ENCODE assay signal across 8 cellular contexts in the genomic region with DNA sequence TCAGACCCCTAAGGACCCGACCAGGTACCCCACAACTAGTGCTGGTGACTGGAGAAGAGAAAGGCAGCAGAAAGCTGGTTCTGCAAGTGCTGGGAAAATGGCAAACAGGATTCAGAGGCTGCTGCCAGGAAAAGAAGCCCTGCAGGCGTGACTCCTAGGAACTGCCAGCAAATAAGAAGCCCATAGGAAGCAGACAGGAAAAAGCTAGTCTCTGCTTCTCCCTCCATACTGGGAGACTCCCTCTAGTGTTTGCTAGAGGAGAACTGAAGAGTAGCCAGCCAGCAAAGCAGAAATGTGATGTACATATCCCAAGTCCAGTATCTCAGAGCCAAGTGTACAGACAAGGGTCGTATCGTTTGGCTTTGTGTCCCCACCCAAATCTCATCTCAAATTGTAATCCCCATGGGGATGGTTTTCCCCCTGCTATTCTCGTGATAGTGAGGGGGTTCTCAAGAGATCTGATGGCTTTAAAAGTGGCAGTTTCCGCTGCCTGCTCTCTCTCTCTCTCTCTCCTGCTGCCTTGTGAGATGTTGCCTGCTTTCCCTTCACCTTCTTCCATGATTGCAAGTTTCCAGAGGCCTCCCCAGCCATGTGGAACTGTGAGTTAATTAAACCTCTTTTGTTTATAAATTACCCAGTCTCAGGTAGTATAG. TPM values are rescaled to one million over a fixed set of nuclear protein-coding genes. Genes with fewer than 3 reads are reported as not detected.
A peak's percentile ranks its signal among the peaks of the same experiment; 100 is the strongest.
DNase-seq lines count a peak whose midpoint lies in the region; ATAC-seq and TF ChIP-seq lines count a peak whose summit lies in the region.

No MANE protein-coding gene starts in this region.

- TF ChIP-seq EP300 in suprapubic skin (IDR thresholded peaks at IDR 0.05): no peak

- ATAC-seq in activated T-cell treated with anti-CD3 and anti-CD28 coated beads, Interleukin-2, amount 50 U/mL, for 4 hours: no peak
- ATAC-seq in HG02884 (IDR thresholded peaks at IDR 0.05; ENCODE audit: unreplicated experiment): no peak

- H3K27me3 ChIP-seq in ascending aorta (no peaks in the 10 kb centered on the region), suprapubic skin (no peaks in the 10 kb centered on the region)

- TF ChIP-seq POLR2A in suprapubic skin (IDR thresholded peaks at IDR 0.05): no peak

- CTCF ChIA-PET in activated naive CD4-positive, alpha-beta T cell treated with anti-CD3 and anti-CD28 coated beads, Interleukin-2, amount 10 ng/mL, durations not matched to agents 7 days and 5 days (lab: Charles Lee): no interaction called here

- H3K27ac Mint-ChIP-seq in activated naive CD4-positive, alpha-beta T cell treated with anti-CD3 and anti-CD28 coated beads, Interleukin-2, amount 10 ng/mL, durations not matched to agents 7 days and 5 days: no peak overlapping the region

- H3K9me3 ChIP-seq in ascending aorta (no peaks in the 10 kb centered on the region), suprapubic skin (no peaks in the 10 kb centered on the region)

- WGBS in suprapubic skin: 41% methylated on average over 6 of the region's 6 CpGs

- H3K27me3 Mint-ChIP-seq in activated T-cell treated with anti-CD3 and anti-CD28 coated beads, Interleukin-2, amount 50 U/mL, for 4 hours (ENCODE audit: low read depth): no peaks in the 10 kb centered on the region
- H3K27me3 Mint-ChIP-seq in activated naive CD4-positive, alpha-beta T cell treated with anti-CD3 and anti-CD28 coated beads, Interleukin-2, amount 10 ng/mL, durations not matched to agents 7 days and 5 days: no peaks in the 10 kb centered on the region

- no peaks in the 10 kb centered on the region for H3K4me1 Mint-ChIP-seq in activated T-cell treated with anti-CD3 and anti-CD28 coated beads, Interleukin-2, amount 50 U/mL, for 4 hours (ENCODE audit: low read depth)
- H3K4me1 Mint-ChIP-seq in activated naive CD4-positive, alpha-beta T cell treated with anti-CD3 and anti-CD28 coated beads, Interleukin-2, amount 10 ng/mL, durations not matched to agents 7 days and 5 days: no peaks in the 10 kb centered on the region

- peak; percentile 86 for TF ChIP-seq CTCF in AG09309 (IDR thresholded peaks at IDR 0.05; ENCODE audit: control insufficient read depth, insufficient read depth, low read depth, low read length, missing control alignments)
- TF ChIP-seq CTCF in ascending aorta (IDR thresholded peaks at IDR 0.05): peak; percentile 31 to 49 (median 42)
- peak; percentile 21 to 57 for TF ChIP-seq CTCF in suprapubic skin (IDR thresholded peaks at IDR 0.05)

- no peaks in the 10 kb centered on the region for H3K36me3 Mint-ChIP-seq in activated T-cell treated with anti-CD3 and anti-CD28 coated beads, Interleukin-2, amount 50 U/mL, for 4 hours (ENCODE audit: insufficient read depth)
- no peaks in the 10 kb centered on the region for H3K36me3 Mint-ChIP-seq in activated naive CD4-positive, alpha-beta T cell treated with anti-CD3 and anti-CD28 coated beads, Interleukin-2, amount 10 ng/mL, durations not matched to agents 7 days and 5 days

- H3K36me3 ChIP-seq in ascending aorta: no peaks in the 10 kb centered on the region
- no peaks in the 10 kb centered on the region for H3K36me3 ChIP-seq in suprapubic skin

- in situ Hi-C loops in KBM-7 (cut with MboI; ENCODE audit: low pct_unique_long_range_greater_than_20kb, low sequenced_read_pairs): no loop called here

- H3K4me3 Mint-ChIP-seq in activated T-cell treated with anti-CD3 and anti-CD28 coated beads, Interleukin-2, amount 50 U/mL, for 4 hours: no peak overlapping the region
- no peak overlapping the region for H3K4me3 Mint-ChIP-seq in activated naive CD4-positive, alpha-beta T cell treated with anti-CD3 and anti-CD28 coated beads, Interleukin-2, amount 10 ng/mL, durations not matched to agents 7 days and 5 days

- H3K9me3 Mint-ChIP-seq in activated T-cell treated with anti-CD3 and anti-CD28 coated beads, Interleukin-2, amount 50 U/mL, for 4 hours: peaks cover 11% of the 10 kb centered on the region
- H3K9me3 Mint-ChIP-seq in activated naive CD4-positive, alpha-beta T cell treated with anti-CD3 and anti-CD28 coated beads, Interleukin-2, amount 10 ng/mL, durations not matched to agents 7 days and 5 days: peaks cover 3% of the 10 kb centered on the region

- DNase-seq in AG09309 (ENCODE audit: low read depth): peak; percentile 75
- peak; percentile 45 for DNase-seq in KBM-7
- DNase-seq in ascending aorta (ENCODE audit: low spot score in 2 of 2): no peak
- peak; percentile 1 to 21 for DNase-seq in hippocampal formation (lab: John Stamatoyannopoulos, UW)
- DNase-seq in suprapubic skin (ENCODE audit: low spot score in 2 of 2): no peak
- DNase-seq in activated T-cell treated with anti-CD3 and anti-CD28 coated beads, Interleukin-2, amount 50 U/mL, for 4 hours: no peak
- no peak for DNase-seq in activated naive CD4-positive, alpha-beta T cell treated with anti-CD3 and anti-CD28 coated beads, Interleukin-2, amount 10 ng/mL, durations not matched to agents 7 days and 5 days

- H3K27ac ChIP-seq in ascending aorta (no peak overlapping the region), suprapubic skin (peak overlapping the region; percentile 15)

- no peaks in the 10 kb centered on the region for H3K4me1 ChIP-seq in ascending aorta
- H3K4me1 ChIP-seq in suprapubic skin: peaks cover 9% of the 10 kb centered on the region

- H3K4me3 ChIP-seq in AG09309 (ENCODE audit: control insufficient read depth, low read depth, low read length): no peak overlapping the region
- no peak overlapping the region for H3K4me3 ChIP-seq in ascending aorta
- no peak overlapping the region for H3K4me3 ChIP-seq in suprapubic skin

- intact Hi-C loops in ascending aorta (cut with DNase I): loop anchor here (10.0 kb wide), 2 partner anchors 92 to 152 kb away; no protein-coding TSS in a partner anchor

RNA-seq across cellular contexts. Expression of a gene that starts 38.1 kb away (rescaled TPM):
- total RNA-seq in ascending aorta (45.7 TPM), suprapubic skin (10 to 100 TPM in 3 of 4 donors, 1 to 10 TPM in 1; 9.8 to 24.5 (median 20.8) TPM)
- under 1 TPM; 0.41 to 0.63 (median 0.53) TPM for total RNA-seq in activated T-cell treated with anti-CD3 and anti-CD28 coated beads, Interleukin-2, amount 50 U/mL, for 4 hours

Comparison
In these comparisons a context has a peak if more than half of its experiments do, and no peak if none do; other contexts are left out.
1. DNase-seq: peak in AG09309 (single experiment), KBM-7 (single experiment) and hippocampal formation (2 of 2); none in ascending aorta (0 of 2), suprapubic skin (0 of 2), activated T-cell treated with anti-CD3 and anti-CD28 coated beads, Interleukin-2, amount 50 U/mL, for 4 hours (single experiment) and activated naive CD4-positive, alpha-beta T cell treated with anti-CD3 and anti-CD28 coated beads, Interleukin-2, amount 10 ng/mL, durations not matched to agents 7 days and 5 days (single experiment).
2. RNA of a gene that starts 38.1 kb away (total RNA-seq): 45.7 TPM in ascending aorta (single experiment) and 9.8 to 24.5 TPM in suprapubic skin; 0.41 to 0.63 TPM in activated T-cell treated with anti-CD3 and anti-CD28 coated beads, Interleukin-2, amount 50 U/mL, for 4 hours; every median in the first group is over 4 times any median in the second.
3. Peak in every context shown above with its lines, with median percentiles within 50 percentile points of each other: CTCF ChIP-seq.